20 cellular contexts compared by ENCODE assay signal in the genomic region with DNA sequence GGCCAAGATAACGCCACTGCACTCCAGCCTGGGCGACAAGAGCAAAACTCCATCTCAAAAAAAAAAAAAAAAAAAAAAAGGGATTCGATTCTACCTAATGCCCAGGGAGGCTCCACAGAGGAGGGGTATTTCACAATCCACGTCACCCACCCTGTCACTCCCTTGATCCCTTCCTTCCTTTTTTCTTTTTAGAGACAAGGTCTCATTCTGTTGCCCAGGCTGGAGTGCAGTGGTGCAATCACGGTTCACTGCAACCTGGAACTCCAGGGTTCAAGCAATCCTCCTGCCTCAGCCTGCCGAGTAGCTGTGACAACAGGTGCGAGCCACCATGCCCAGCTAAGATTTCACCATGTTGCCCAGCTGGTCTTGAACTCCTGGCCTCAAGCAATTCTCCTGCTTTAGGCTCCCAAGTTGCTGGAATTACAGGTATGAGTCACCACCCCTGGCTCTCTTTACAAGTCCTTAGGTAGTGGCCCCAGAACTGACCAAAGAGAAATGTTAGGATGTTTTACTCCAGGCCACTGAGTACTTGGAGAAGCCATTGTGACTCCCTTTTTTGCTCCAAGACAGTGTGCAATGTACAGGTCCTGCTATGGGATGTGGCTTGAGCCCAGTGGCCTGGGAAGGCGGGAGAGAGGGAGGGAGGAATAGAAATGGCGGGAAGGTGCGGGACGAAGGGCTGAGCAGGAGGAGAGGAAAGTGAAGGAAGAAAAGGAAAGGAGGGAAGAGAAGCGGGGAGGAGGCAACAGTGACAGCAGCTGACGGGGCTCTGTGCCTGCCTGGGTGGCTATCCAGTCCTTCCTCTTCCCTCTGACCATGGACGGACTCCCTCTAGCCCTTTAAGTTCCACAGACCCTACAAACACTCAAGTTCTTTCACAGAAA. TPM values are rescaled to one million over a fixed set of nuclear protein-coding genes. Genes with fewer than 3 reads are reported as not detected.
DNase-seq lines count a peak whose midpoint lies in the region; ATAC-seq and TF ChIP-seq lines count a peak whose summit lies in the region.
"Had no signal": no experiment of that assay in that cellular context is flagged by ENCODE, and none has a peak within 500 bp of the region (broad histone marks: within the 10 kb centered on the region; RNA-seq: fewer than 3 reads in every experiment).

No MANE protein-coding gene starts in this region.

- H2BK5ac ChIP-seq in H9 (ENCODE audit: insufficient read length, low read length) = no peak overlapping the region

- H3K9me3 ChIP-seq in H9 (ENCODE audit: control insufficient read depth, low read depth, low read length) (no peaks in the 10 kb centered on the region), left ventricle myocardium inferior (replicated peaks) (no peaks in the 10 kb centered on the region), sigmoid colon (no peaks in the 10 kb centered on the region)
- H3K9me3 ChIP-seq: BE2C, breast epithelium had no signal

- H4K5ac ChIP-seq in H9 (ENCODE audit: insufficient read length, low read depth, low read length) = no peak overlapping the region

- no peak overlapping the region for H3K4me3 Mint-ChIP-seq in H9
- H3K4me3 Mint-ChIP-seq in naive thymus-derived CD8-positive, alpha-beta T cell = no peak overlapping the region
- H3K4me3 Mint-ChIP-seq: activated naive CD8-positive, alpha-beta T cell; IgD-negative memory B cell; WTC11 had no signal

- H3K79me1 ChIP-seq in H9 (ENCODE audit: insufficient read depth, low read depth, low read length, poor library complexity, severe bottlenecking) = no peaks in the 10 kb centered on the region

- no peaks in the 10 kb centered on the region for H3K23me2 ChIP-seq in H9 (ENCODE audit: insufficient read length, low read depth, low read length, poor library complexity, severe bottlenecking)

- H2BK15ac ChIP-seq in H9 (ENCODE audit: low read depth, low read length) = no peak overlapping the region

- H2BK20ac ChIP-seq in H9 (ENCODE audit: low read depth, low read length, poor library complexity, severe bottlenecking) = no peak overlapping the region

- POLR2A ChIA-PET in naive thymus-derived CD8-positive, alpha-beta T cell (lab: Charles Lee) = interaction anchor here (0.7 to 1.5 kb wide), 2 partner anchors 13 to 414 kb away, joined by 5 to 8 read pairs; no protein-coding TSS in a partner anchor

- no peak overlapping the region for H3K4ac ChIP-seq in H9 (ENCODE audit: low read depth, low read length)

- no peak overlapping the region for H4K8ac ChIP-seq in H9 (replicated peaks; ENCODE audit: insufficient read length, low read depth, low read length)

- TF ChIP-seq POLR2A in sigmoid colon (IDR thresholded peaks at IDR 0.05) = no peak

- no CpG with 5 or more reads among the region's 14 CpGs for WGBS in H9 (ENCODE audit: extremely low coverage, insufficient read length, low lambda C conversion rate)
- 87 to 93% methylated on average over 14 of the region's 14 CpGs for WGBS in sigmoid colon, 2 donors

- H3K14ac ChIP-seq in H9 (ENCODE audit: insufficient read depth, low read length) = no peak overlapping the region

- H3K79me2 ChIP-seq in H9 (ENCODE audit: insufficient read depth, low read length) = no peaks in the 10 kb centered on the region

- no peak for ATAC-seq in stimulated activated naive CD8-positive, alpha-beta T cell treated with anti-CD3 and anti-CD28 coated beads, Interleukin-15, Interleukin-2, amounts not matched to agents 100 U/mL and 50 U/mL, for 24 hours
- ATAC-seq in naive thymus-derived CD8-positive, alpha-beta T cell = no peak
- ATAC-seq: HCT116, WTC11 had no signal

- intact Hi-C loops in left ventricle myocardium inferior (cut with micrococcal nuclease) (no loop called here), sigmoid colon (cut with DNase I) (no loop called here)

- DNase-seq in H9 = peak; percentile 17
- DNase-seq in SIG-M5 (lab: John Stamatoyannopoulos, UW) = peak; percentile 47
- DNase-seq in left ventricle myocardium inferior = no peak
- peak; percentile 61 for DNase-seq in sigmoid colon
- DNase-seq in stimulated activated naive CD8-positive, alpha-beta T cell treated with anti-CD3 and anti-CD28 coated beads, Interleukin-15, Interleukin-2, amounts not matched to agents 100 U/mL and 50 U/mL, for 24 hours = no peak
- no peak for DNase-seq in T-helper 2 cell
- DNase-seq in LoVo (ENCODE audit: low spot score) = no peak
- no peak for DNase-seq in naive thymus-derived CD8-positive, alpha-beta T cell
- DNase-seq: BE2C; DMS79; foreskin melanocyte; mesenchymal stem cell; NCI-H345; OCI-M1; stimulated activated naive CD4-positive, alpha-beta T cell had no signal

- H3K4me3 ChIP-seq in left ventricle myocardium inferior (peak overlapping the region; percentile 4), sigmoid colon (no peak overlapping the region)

- peaks cover 39% of the 10 kb centered on the region for H3K36me3 ChIP-seq in left ventricle myocardium inferior
- H3K36me3 ChIP-seq in sigmoid colon = peaks cover 21 to 73% (median 31%) of the 10 kb centered on the region in 4 donors
- H3K36me3 ChIP-seq: breast epithelium had no signal

- H3K56ac ChIP-seq in H9 (ENCODE audit: insufficient read length, low read depth, low read length) = no peak overlapping the region

- H3K27me3 Mint-ChIP-seq in H9 (ENCODE audit: low read depth) = peaks cover 3% of the 10 kb centered on the region
- no peaks in the 10 kb centered on the region for H3K27me3 Mint-ChIP-seq in naive thymus-derived CD8-positive, alpha-beta T cell
- H3K27me3 Mint-ChIP-seq: activated naive CD8-positive, alpha-beta T cell had no signal

- H2AK5ac ChIP-seq in H9 (ENCODE audit: insufficient read length, low read length) = no peak overlapping the region

- no peak overlapping the region for H3K9ac ChIP-seq in H9 (ENCODE audit: extremely low read depth, insufficient read length, low read length)

- H3K4me1 Mint-ChIP-seq in H9 = peaks cover 21 to 25% of the 10 kb centered on the region in 2 experiments
- peaks cover 7 to 21% (median 10%) of the 10 kb centered on the region in 4 donors for H3K4me1 Mint-ChIP-seq in naive thymus-derived CD8-positive, alpha-beta T cell

- H3T11ph ChIP-seq in H9 (ENCODE audit: low read length) = no peak overlapping the region

- TF ChIP-seq CTCF in H9 (conservative IDR thresholded peaks at IDR 0.05) = no peak
- TF ChIP-seq CTCF in left ventricle myocardium inferior (IDR thresholded peaks at IDR 0.05; ENCODE audit: borderline replicate concordance) = no peak
- TF ChIP-seq CTCF in sigmoid colon (IDR thresholded peaks at IDR 0.05) = no peak

- H2BK12ac ChIP-seq in H9 (ENCODE audit: insufficient read length, low read depth, low read length) = no peak overlapping the region

- H3K9me3 Mint-ChIP-seq in H9 = no peaks in the 10 kb centered on the region
- no peaks in the 10 kb centered on the region for H3K9me3 Mint-ChIP-seq in naive thymus-derived CD8-positive, alpha-beta T cell
- H3K9me3 Mint-ChIP-seq: IgD-negative memory B cell, WTC11 had no signal

- peak overlapping the region in 1 of 3 experiments; percentile 10; a peak in 1 of 7 replicates for H3K27ac Mint-ChIP-seq in H9
- H3K27ac Mint-ChIP-seq in naive thymus-derived CD8-positive, alpha-beta T cell = no peak overlapping the region
- H3K27ac Mint-ChIP-seq: activated naive CD8-positive, alpha-beta T cell; WTC11 had no signal

- peaks cover 0 to 10% (median 0%) of the 10 kb centered on the region in 3 experiments; a peak in 2 of 7 replicates for H3K36me3 Mint-ChIP-seq in H9 (ENCODE audit: insufficient read depth in 1 of 3, low read depth in 3 of 3)
- no peaks in the 10 kb centered on the region for H3K36me3 Mint-ChIP-seq in naive thymus-derived CD8-positive, alpha-beta T cell
- H3K36me3 Mint-ChIP-seq: activated naive CD8-positive, alpha-beta T cell; IgD-negative memory B cell; WTC11 had no signal

- peaks cover 2% of the 10 kb centered on the region for H4K20me1 ChIP-seq in H9 (ENCODE audit: control insufficient read depth, insufficient read depth, insufficient read length)

- H3K27me3 ChIP-seq in H9 (ENCODE audit: insufficient read depth, low read length) (no peaks in the 10 kb centered on the region), left ventricle myocardium inferior (ENCODE audit: low read depth) (peaks cover under 1% of the 10 kb centered on the region), sigmoid colon (peaks cover 0 to under 1% (median 0%) of the 10 kb centered on the region in 3 donors)
- H3K27me3 ChIP-seq: BE2C, breast epithelium had no signal

- no peaks in the 10 kb centered on the region for H3K4me1 ChIP-seq in H9 (ENCODE audit: insufficient read depth, low read length)
- H3K4me1 ChIP-seq in left ventricle myocardium inferior = peaks cover 19% of the 10 kb centered on the region
- peaks cover 0 to 12% (median 0%) of the 10 kb centered on the region in 4 donors for H3K4me1 ChIP-seq in sigmoid colon
- H3K4me1 ChIP-seq: BE2C, breast epithelium had no signal

- H2BK120ac ChIP-seq in H9 (ENCODE audit: low read depth, low read length, poor library complexity, severe bottlenecking) = no peak overlapping the region

- TF ChIP-seq EP300 in sigmoid colon (IDR thresholded peaks at IDR 0.05) = no peak

- H3K4me2 ChIP-seq in H9 (ENCODE audit: insufficient read depth, insufficient read length, low read length) = no peak overlapping the region

- H3K23ac ChIP-seq in H9 (ENCODE audit: insufficient read length, low read depth, low read length) = no peak overlapping the region

- H3K18ac ChIP-seq in H9 (ENCODE audit: insufficient read length, low read depth, low read length) = no peak overlapping the region

- H3K27ac ChIP-seq in H9 (ENCODE audit: insufficient read length, low read depth, low read length) = no peak overlapping the region
- no peak overlapping the region for H3K27ac ChIP-seq in left ventricle myocardium inferior (replicated peaks)
- H3K27ac ChIP-seq in sigmoid colon = no peak overlapping the region
- H3K27ac ChIP-seq: breast epithelium had no signal

- no peak overlapping the region for H4K91ac ChIP-seq in H9 (ENCODE audit: insufficient read length, low read depth, low read length)

- no peak overlapping the region for H2AFZ ChIP-seq in H9 (ENCODE audit: low read length)

RNA-seq across cellular contexts. Expression of a gene that starts 11.8 kb away (rescaled TPM):
- total RNA-seq in H9 (2021) (0.70 and 0.79 TPM in 2 replicates), left ventricle myocardium inferior (1.3 TPM), sigmoid colon (1 to 10 TPM; 3.2 to 6.6 (median 4.4) TPM)
- 1 to 10 TPM in 2 of 3 donors, not detected in 1; 3.6 to 4.2 TPM for polyA plus RNA-seq in sigmoid colon
- 10 to 100 TPM; 12.9 to 14.4 TPM for total RNA-seq in naive thymus-derived CD8-positive, alpha-beta T cell
- 10 to 100 TPM; 11.9 to 61.6 (median 16.9) TPM for polyA plus RNA-seq in naive thymus-derived CD8-positive, alpha-beta T cell
- polyA plus RNA-seq: IgD-negative memory B cell had no signal

RNA-seq across cellular contexts. Expression of a gene that starts 39.3 kb away (rescaled TPM):
- total RNA-seq in H9 (2021) = 0.15 and 0.42 TPM in 2 replicates
- total RNA-seq in left ventricle myocardium inferior = 0.19 TPM
- 1 to 10 TPM; 1.1 to 7.5 (median 2.2) TPM for total RNA-seq in sigmoid colon
- polyA plus RNA-seq in sigmoid colon = 1 to 10 TPM in 1 of 3 donors, under 1 TPM in 2; under 0.01 to 1.2 (median 0.23) TPM
- total RNA-seq in naive thymus-derived CD8-positive, alpha-beta T cell = 1 to 10 TPM; 1.3 to 2.1 TPM
- under 1 TPM; 0.12 to 0.15 (median 0.13) TPM for polyA plus RNA-seq in naive thymus-derived CD8-positive, alpha-beta T cell
- polyA plus RNA-seq: IgD-negative memory B cell had no signal

RNA-seq across cellular contexts. Expression of a gene that starts 40.1 kb away (rescaled TPM):
- total RNA-seq in H9 (2021) (16.3 and 18.3 TPM in 2 replicates), left ventricle myocardium inferior (30.2 TPM), sigmoid colon (100 to 1,000 TPM; 243 to 305 (median 271) TPM)
- 10 to 100 TPM; 12.3 to 46.4 (median 31.2) TPM for polyA plus RNA-seq in sigmoid colon
- total RNA-seq in naive thymus-derived CD8-positive, alpha-beta T cell = not detected
- polyA plus RNA-seq in naive thymus-derived CD8-positive, alpha-beta T cell = not detected
- polyA plus RNA-seq: IgD-negative memory B cell had no signal

Comparison
In these comparisons a context has a peak if more than half of its experiments do, and no peak if none do; other contexts are left out.
1. DNase-seq: peak in H9 (single experiment), SIG-M5 (single experiment) and sigmoid colon (single experiment); none in left ventricle myocardium inferior (single experiment), stimulated activated naive CD8-positive, alpha-beta T cell treated with anti-CD3 and anti-CD28 coated beads, Interleukin-15, Interleukin-2, amounts not matched to agents 100 U/mL and 50 U/mL, for 24 hours (single experiment), T-helper 2 cell (0 of 5), LoVo (single experiment) and naive thymus-derived CD8-positive, alpha-beta T cell (0 of 10).
2. RNA of a gene that starts 40.1 kb away (total RNA-seq): 243 to 305 TPM in sigmoid colon, 30.2 TPM in left ventricle myocardium inferior (single experiment) and 16.3 to 18.3 TPM in H9; not detected in naive thymus-derived CD8-positive, alpha-beta T cell; every median in the first group is over 10 times any median in the second.